In the genomic region with DNA sequence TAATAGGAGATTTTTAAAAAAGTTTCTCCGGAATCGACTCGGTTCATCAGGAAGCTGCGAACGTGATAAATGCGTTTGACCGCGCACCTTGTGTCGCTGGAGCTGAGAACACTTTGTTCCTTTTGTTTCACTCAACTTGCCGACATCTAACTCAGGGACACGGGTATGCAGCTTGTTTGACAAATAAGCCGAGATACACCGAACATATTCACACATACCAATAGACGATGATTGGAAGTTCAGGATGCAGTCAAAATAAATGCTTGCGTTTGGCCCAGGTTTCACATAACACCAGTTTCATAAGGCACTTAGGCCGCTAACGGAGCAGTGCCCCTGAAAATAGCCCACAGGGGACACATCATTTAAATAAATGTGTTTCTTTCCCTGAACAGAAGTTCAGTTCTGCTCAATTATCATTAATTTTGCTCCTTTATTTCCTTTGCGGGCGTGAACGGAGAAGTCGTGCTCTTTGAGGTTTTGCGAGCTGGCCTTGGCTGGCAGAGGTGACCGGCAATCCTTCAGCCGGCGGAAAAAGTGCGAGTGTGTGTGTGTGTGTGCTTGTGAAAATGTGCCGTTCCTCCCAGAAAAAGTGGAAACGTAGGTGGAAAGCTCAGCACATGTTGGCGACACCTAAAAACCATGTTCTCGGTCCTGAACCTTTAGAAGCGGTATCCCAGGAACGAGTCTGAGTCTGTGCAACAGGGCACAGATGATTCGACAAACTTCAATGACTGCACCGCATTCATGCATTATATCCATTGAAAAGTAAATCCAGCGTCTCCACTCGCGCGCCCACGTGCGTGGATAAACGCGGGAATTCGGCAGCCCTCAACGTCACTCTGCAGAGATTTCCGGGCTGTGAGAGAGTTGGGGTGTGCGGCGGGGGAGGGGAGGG, we compare ENCODE assay signal across 8 cellular contexts. TPM values are rescaled to one million over a fixed set of nuclear protein-coding genes. Genes with fewer than 3 reads are reported as not detected.
DNase-seq lines count a peak whose midpoint lies in the region; ATAC-seq and TF ChIP-seq lines count a peak whose summit lies in the region.

No MANE protein-coding gene starts in this region.

- no peak overlapping the region for H2AFZ ChIP-seq in H9 (ENCODE audit: low read length)
- H2AFZ ChIP-seq in mammary epithelial cell (ENCODE audit: low read depth, low read length): peak overlapping the region; percentile 33

- DNase-seq in H9 (peak; percentile 40), mammary epithelial cell (no peak), naive B cell (no peak), NAMALWA (ENCODE audit: low spot score) (no peak), iPS-NIHi11 (ENCODE audit: low spot score) (no peak), medulla oblongata (ENCODE audit: extremely low spot score) (no peak)

- dilution Hi-C loops in mammary epithelial cell (cut with HindIII; ENCODE audit: low sequenced_read_pairs): no loop called here

- no peak overlapping the region for H2BK20ac ChIP-seq in H9 (ENCODE audit: low read depth, low read length, poor library complexity, severe bottlenecking)

- no peak overlapping the region for H2BK120ac ChIP-seq in H9 (ENCODE audit: low read depth, low read length, poor library complexity, severe bottlenecking)

- H3K23ac ChIP-seq in H9 (ENCODE audit: insufficient read length, low read depth, low read length): no peak overlapping the region

- H3K4me2 ChIP-seq in BLaER1 treated with 17β-estradiol and CSF1 and Interleukin-3, amounts not matched to agents 10 nM and 100 nM: peak overlapping the region; percentile 94 to 100 (median 99)
- peak overlapping the region; percentile 57 for H3K4me2 ChIP-seq in H9 (ENCODE audit: insufficient read depth, insufficient read length, low read length)
- no peak overlapping the region for H3K4me2 ChIP-seq in mammary epithelial cell (ENCODE audit: insufficient read depth, low read depth, low read length)

- BruUV-seq in mammary epithelial cell (replicated peaks; lab: Mats Ljungman, UMichigan): no TSS peak

- TF ChIP-seq CTCF in H9 (conservative IDR thresholded peaks at IDR 0.05): no peak
- TF ChIP-seq CTCF in mammary epithelial cell (conservative IDR thresholded peaks at IDR 0.05 in 1 of 2, IDR thresholded peaks at IDR 0.05 in 1 of 2; ENCODE audit: extremely low read depth in 1 of 2, insufficient read depth in 1 of 2, low read depth in 1 of 2, low read length in 2 of 2): no peak

- intact Hi-C loops in mammary epithelial cell (cut with micrococcal nuclease): no loop called here

- no peak overlapping the region for H2BK12ac ChIP-seq in H9 (ENCODE audit: insufficient read length, low read depth, low read length)

- peaks cover 51 to 60% of the 10 kb centered on the region in 2 experiments for H3K4me1 Mint-ChIP-seq in H9
- H3K4me1 Mint-ChIP-seq in naive B cell: peaks cover 20 to 40% (median 35%) of the 10 kb centered on the region in 3 donors

- peaks cover 0 to 36% (median 22%) of the 10 kb centered on the region in 11 experiments; a peak in 14 of 22 replicates for H4K20me1 ChIP-seq in BLaER1 treated with 17β-estradiol and CSF1 and Interleukin-3, amounts not matched to agents 10 nM and 100 nM
- H4K20me1 ChIP-seq in H9 (ENCODE audit: control insufficient read depth, insufficient read depth, insufficient read length) (no peaks in the 10 kb centered on the region), mammary epithelial cell (ENCODE audit: insufficient read depth, low read length) (no peaks in the 10 kb centered on the region)

- H3K79me2 ChIP-seq in H9 (ENCODE audit: insufficient read depth, low read length): no peaks in the 10 kb centered on the region
- no peaks in the 10 kb centered on the region for H3K79me2 ChIP-seq in mammary epithelial cell (ENCODE audit: insufficient read depth, low read length)

- H3T11ph ChIP-seq in H9 (ENCODE audit: low read length): no peak overlapping the region

- in situ Hi-C loops in mammary epithelial cell (cut with MboI; ENCODE audit: low sequenced_read_pairs in 2 of 2): no loop called here

- no peak overlapping the region for H3K4ac ChIP-seq in H9 (ENCODE audit: low read depth, low read length)

- H3K18ac ChIP-seq in H9 (ENCODE audit: insufficient read length, low read depth, low read length): no peak overlapping the region

- H3K56ac ChIP-seq in H9 (ENCODE audit: insufficient read length, low read depth, low read length): no peak overlapping the region

- H3K9ac ChIP-seq in BLaER1 treated with 17β-estradiol and CSF1 and Interleukin-3, amounts not matched to agents 10 nM and 100 nM: peak overlapping the region in 4 of 11 experiments; percentile 26 to 67 (median 45); a peak in 3 of 22 replicates
- H3K9ac ChIP-seq in H9 (ENCODE audit: extremely low read depth, insufficient read length, low read length) (no peak overlapping the region), mammary epithelial cell (ENCODE audit: insufficient read depth, low read length) (no peak overlapping the region)

- H2AK5ac ChIP-seq in H9 (ENCODE audit: insufficient read length, low read length): no peak overlapping the region

- H3K27me3 Mint-ChIP-seq in H9 (ENCODE audit: low read depth): peaks cover 92% of the 10 kb centered on the region
- peaks cover 46 to 61% (median 58%) of the 10 kb centered on the region in 3 donors for H3K27me3 Mint-ChIP-seq in naive B cell

- H3K14ac ChIP-seq in H9 (ENCODE audit: insufficient read depth, low read length): no peak overlapping the region

- no peak overlapping the region for H4K5ac ChIP-seq in H9 (ENCODE audit: insufficient read length, low read depth, low read length)

- H3K36me3 ChIP-seq in BLaER1 treated with 17β-estradiol and CSF1 and Interleukin-3, amounts not matched to agents 10 nM and 100 nM: no peaks in the 10 kb centered on the region
- H3K36me3 ChIP-seq in mammary epithelial cell (ENCODE audit: insufficient read depth, low read length): no peaks in the 10 kb centered on the region

- WGBS in H9 (ENCODE audit: extremely low coverage, insufficient read length, low lambda C conversion rate): no CpG with 5 or more reads among the region's 47 CpGs
- WGBS in mammary epithelial cell (ENCODE audit: low coverage, missing lambda C conversion rate): 25% methylated on average over 41 of the region's 47 CpGs

- H3K27me3 ChIP-seq in BLaER1 treated with 17β-estradiol and CSF1 and Interleukin-3, amounts not matched to agents 10 nM and 100 nM: peaks cover 71 to 79% (median 73%) of the 10 kb centered on the region in 11 experiments
- H3K27me3 ChIP-seq in H9 (ENCODE audit: insufficient read depth, low read length): peaks cover 42% of the 10 kb centered on the region
- H3K27me3 ChIP-seq in mammary epithelial cell (ENCODE audit: insufficient read depth, low read length): peaks cover 42% of the 10 kb centered on the region

- peak overlapping the region; percentile 56 to 74 (median 66) for H3K4me3 ChIP-seq in BLaER1 treated with 17β-estradiol and CSF1 and Interleukin-3, amounts not matched to agents 10 nM and 100 nM
- no peak overlapping the region for H3K4me3 ChIP-seq in mammary epithelial cell (replicated peaks in 1 of 3; ENCODE audit: insufficient read depth in 1 of 3, low read depth in 2 of 3, low read length in 3 of 3)

- H4K91ac ChIP-seq in H9 (ENCODE audit: insufficient read length, low read depth, low read length): no peak overlapping the region

- no peak overlapping the region for H3K27ac ChIP-seq in BLaER1 treated with 17β-estradiol and CSF1 and Interleukin-3, amounts not matched to agents 10 nM and 100 nM
- H3K27ac ChIP-seq in H9 (ENCODE audit: insufficient read length, low read depth, low read length) (no peak overlapping the region), mammary epithelial cell (ENCODE audit: insufficient read depth, low read depth, low read length) (no peak overlapping the region)

- H3K36me3 Mint-ChIP-seq in H9 (ENCODE audit: insufficient read depth in 1 of 3, low read depth in 3 of 3) (peaks cover 0 to 2% (median 0%) of the 10 kb centered on the region in 3 experiments; a peak in 1 of 7 replicates), naive B cell (no peaks in the 10 kb centered on the region)

- H3K9me3 Mint-ChIP-seq in H9 (no peaks in the 10 kb centered on the region; a peak in 1 of 5 replicates), naive B cell (no peaks in the 10 kb centered on the region)

- no peaks in the 10 kb centered on the region for H3K79me1 ChIP-seq in H9 (ENCODE audit: insufficient read depth, low read depth, low read length, poor library complexity, severe bottlenecking)

- no peaks in the 10 kb centered on the region for H3K9me3 ChIP-seq in BLaER1 treated with 17β-estradiol and CSF1 and Interleukin-3, amounts not matched to agents 10 nM and 100 nM (replicated peaks in 1 of 11)
- H3K9me3 ChIP-seq in H9 (ENCODE audit: control insufficient read depth, low read depth, low read length) (no peaks in the 10 kb centered on the region), mammary epithelial cell (replicated peaks; ENCODE audit: insufficient read depth, low read length) (peaks cover 2% of the 10 kb centered on the region)

- no peak overlapping the region for H3K27ac Mint-ChIP-seq in H9
- H3K27ac Mint-ChIP-seq in naive B cell: peak overlapping the region in 1 of 6 donors; percentile 73

- no peak overlapping the region for H4K8ac ChIP-seq in H9 (replicated peaks; ENCODE audit: insufficient read length, low read depth, low read length)

- peak; percentile 4 to 11 for ATAC-seq in naive B cell (ENCODE audit: low read depth in 2 of 2)
- no peak for ATAC-seq in HG02884 (IDR thresholded peaks at IDR 0.05; ENCODE audit: unreplicated experiment)

- H3K4me3 Mint-ChIP-seq in H9 (peak overlapping the region; percentile 68 to 92), naive B cell (peak overlapping the region; percentile 84 to 94 (median 92))

- no peak overlapping the region for H2BK5ac ChIP-seq in H9 (ENCODE audit: insufficient read length, low read length)

- H3K4me1 ChIP-seq in BLaER1 treated with 17β-estradiol and CSF1 and Interleukin-3, amounts not matched to agents 10 nM and 100 nM: peaks cover 16 to 22% (median 20%) of the 10 kb centered on the region in 10 experiments; a peak in 18 of 20 replicates
- H3K4me1 ChIP-seq in H9 (ENCODE audit: insufficient read depth, low read length) (peaks cover 5% of the 10 kb centered on the region; the same call in 1 of the 2 replicates), mammary epithelial cell (ENCODE audit: insufficient read depth, low read length) (peaks cover 10% of the 10 kb centered on the region)

- CTCF ChIA-PET in mammary epithelial cell (lab: Charles Lee; ENCODE audit: low non-redundant PET): no interaction called here

- H2BK15ac ChIP-seq in H9 (ENCODE audit: low read depth, low read length): no peak overlapping the region

- peaks cover 32% of the 10 kb centered on the region for H3K23me2 ChIP-seq in H9 (ENCODE audit: insufficient read length, low read depth, low read length, poor library complexity, severe bottlenecking)

RNA-seq across cellular contexts. Expression of gene SHISA3, which starts 0.7 kb away (rescaled TPM):
- total RNA-seq in H9 (2021) (1.7 and 2.0 TPM in 2 replicates), mammary epithelial cell (not detected)
- polyA plus RNA-seq in mammary epithelial cell (not detected), naive B cell (ENCODE audit: low read depth in 6 of 6) (not detected)
- polyA minus RNA-seq in mammary epithelial cell: not detected

Comparison
In these comparisons a context has a peak if more than half of its experiments do, and no peak if none do; other contexts are left out.
1. H3K4me3 ChIP-seq: peak in BLaER1 treated with 17β-estradiol and CSF1 and Interleukin-3, amounts not matched to agents 10 nM and 100 nM (10 of 10); none in mammary epithelial cell (0 of 3).